In the genomic region with DNA sequence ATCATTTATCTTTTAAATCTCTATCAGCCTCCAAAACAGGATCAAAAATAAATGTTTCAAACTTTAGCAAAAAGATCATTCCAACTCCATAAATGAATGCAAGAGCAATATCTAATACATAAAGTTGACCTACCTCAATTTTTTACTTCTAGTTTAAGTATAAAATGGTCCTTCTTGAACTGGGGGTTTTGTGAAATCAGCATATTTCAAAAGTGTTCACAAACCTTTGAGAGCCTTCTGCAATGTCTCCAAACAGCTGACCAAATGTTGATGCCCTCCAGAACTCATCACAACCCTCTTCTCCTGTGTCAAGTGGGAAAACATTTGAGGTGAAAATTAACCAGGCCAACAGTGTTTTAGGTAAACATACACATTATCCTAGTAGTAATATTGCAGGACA, we compare ENCODE assay signal across 34 cellular contexts.
"Had no signal": no experiment of that assay in that cellular context is flagged by ENCODE, and none has a peak within 500 bp of the region (broad histone marks: within the 10 kb centered on the region; RNA-seq: fewer than 3 reads in every experiment).

No MANE protein-coding gene starts in this region.

- H3K27ac ChIP-seq: adrenal gland, body of pancreas, brain microvascular endothelial cell, breast epithelium, VCaP had no signal

- H3K27ac Mint-ChIP-seq: activated B cell treated with CpG ODN at 0.5 μM for 24 hours; activated CD4-positive, alpha-beta memory T cell treated with anti-CD3 and anti-CD28 coated beads for 36 hours; activated CD4-positive, alpha-beta T cell treated with anti-CD3 and anti-CD28 coated beads, Interleukin-2, amount 10 ng/mL, durations not matched to agents 24 days and 14 days; activated CD8-positive, alpha-beta T cell treated with anti-CD3 and anti-CD28 coated beads for 36 hours; activated naive CD4-positive, alpha-beta T cell treated with anti-CD3 and anti-CD28 coated beads for 36 hours; activated naive CD4-positive, alpha-beta T cell treated with anti-CD3 and anti-CD28 coated beads, Interleukin-2, amount 50 U/mL, for 72 hours; activated naive CD8-positive, alpha-beta T cell treated with anti-CD3 and anti-CD28 coated beads for 36 hours; activated T-helper 1 cell treated with anti-CD3 and anti-CD28 coated beads, Interleukin-12 subunit alpha, Interleukin-12 subunit beta, Interleukin-2, Interleukin-4 antibody, amounts not matched to agents 30 ng/mL and 10 ng/mL and 1 ng/mL, durations not matched to agents 14 hours and 24 hours and 36 hours; activated T-helper 2 cell treated with anti-CD3 and anti-CD28 coated beads, Interferon-gamma antibody, Interleukin-2, Interleukin-4, amounts not matched to agents 10 μg/mL and 5 μg/mL and 100 μg/mL, durations not matched to agents 14 hours and 24 hours and 36 hours; T-cell; T-helper 2 cell treated with Interferon-gamma antibody and Interleukin-4, amounts not matched to agents 5 μg/mL and 100 μg/mL, for 36 hours had no signal

- FAIRE-seq: astrocyte, TTC549 had no signal

- DNase-seq: activated B cell treated with CpG ODN at 0.5 μM for 24 hours; activated CD4-positive, alpha-beta memory T cell treated with anti-CD3 and anti-CD28 coated beads for 36 hours; activated CD4-positive, alpha-beta T cell treated with anti-CD3 and anti-CD28 coated beads for 4 hours; activated CD4-positive, alpha-beta T cell treated with anti-CD3 and anti-CD28 coated beads, Interleukin-2, amount 10 ng/mL, durations not matched to agents 24 days and 14 days; activated CD4-positive, alpha-beta T cell treated with anti-CD3 and anti-CD28 coated beads, Interleukin-2, amount 50 U/mL, for 1 hour; activated CD4-positive, alpha-beta T cell treated with anti-CD3 and anti-CD28 coated beads, Interleukin-2, amount 50 U/mL, for 4 hours; activated CD4-positive, CD25-positive, alpha-beta regulatory T cell treated with anti-CD3 and anti-CD28 coated beads, Interleukin-2, amount 50 U/mL, for 72 hours; activated CD8-positive, alpha-beta memory T cell treated with anti-CD3 and anti-CD28 coated beads, Interleukin-2, amount 50 U/mL, for 4 hours; activated CD8-positive, alpha-beta T cell treated with anti-CD3 and anti-CD28 coated beads for 36 hours; activated effector memory CD4-positive, alpha-beta T cell treated with Interleukin-2 at 50 U/mL for 16 hours; activated gamma-delta T cell treated with Interleukin-2 at 50 U/mL for 16 hours; activated naive CD4-positive, alpha-beta T cell; activated naive CD4-positive, alpha-beta T cell treated with anti-CD3 and anti-CD28 coated beads for 36 hours; activated naive CD4-positive, alpha-beta T cell treated with anti-CD3 and anti-CD28 coated beads, Interleukin-2, amount 50 U/mL, for 16 hours; activated naive CD8-positive, alpha-beta T cell treated with anti-CD3 and anti-CD28 coated beads for 36 hours; activated T-cell treated with anti-CD3 and anti-CD28 coated beads for 4 hours; activated T-cell treated with anti-CD3 and anti-CD28 coated beads, Interleukin-2, amount 50 U/mL, for 1 hour; activated T-cell treated with anti-CD3 and anti-CD28 coated beads, Interleukin-2, amount 50 U/mL, for 48 hours; amniotic stem cell; body of pancreas; brain microvascular endothelial cell; central memory CD4-positive, alpha-beta T cell; T-cell; T-helper 2 cell; T-helper 9 cell had no signal

- H3K27me3 Mint-ChIP-seq: activated B cell treated with CpG ODN at 0.5 μM for 24 hours; activated CD4-positive, alpha-beta memory T cell treated with anti-CD3 and anti-CD28 coated beads for 36 hours; activated CD4-positive, alpha-beta T cell treated with anti-CD3 and anti-CD28 coated beads, Interleukin-2, amount 10 ng/mL, durations not matched to agents 24 days and 14 days; activated CD8-positive, alpha-beta T cell treated with anti-CD3 and anti-CD28 coated beads for 36 hours; activated naive CD8-positive, alpha-beta T cell treated with anti-CD3 and anti-CD28 coated beads for 36 hours; T-cell had no signal

- H3K27me3 ChIP-seq: adrenal gland, body of pancreas, brain microvascular endothelial cell, breast epithelium had no signal

- H3K9me3 ChIP-seq: adrenal gland, body of pancreas, breast epithelium had no signal

- H3K4me1 ChIP-seq: adrenal gland, body of pancreas, breast epithelium had no signal

- H3K4me3 Mint-ChIP-seq: activated B cell treated with CpG ODN at 0.5 μM for 24 hours; activated CD4-positive, alpha-beta memory T cell treated with anti-CD3 and anti-CD28 coated beads for 36 hours; activated CD4-positive, alpha-beta T cell treated with anti-CD3 and anti-CD28 coated beads, Interleukin-2, amount 10 ng/mL, durations not matched to agents 24 days and 14 days; activated CD8-positive, alpha-beta T cell treated with anti-CD3 and anti-CD28 coated beads for 36 hours; activated naive CD4-positive, alpha-beta T cell treated with anti-CD3 and anti-CD28 coated beads for 36 hours; activated naive CD8-positive, alpha-beta T cell treated with anti-CD3 and anti-CD28 coated beads for 36 hours; activated T-helper 1 cell treated with anti-CD3 and anti-CD28 coated beads, Interleukin-12 subunit alpha, Interleukin-12 subunit beta, Interleukin-2, Interleukin-4 antibody, amounts not matched to agents 30 ng/mL and 10 ng/mL and 1 ng/mL, durations not matched to agents 14 hours and 24 hours and 36 hours; T-cell; T-helper 2 cell treated with Interferon-gamma antibody and Interleukin-4, amounts not matched to agents 5 μg/mL and 100 μg/mL, for 36 hours had no signal

- H3K4me3 ChIP-seq: adrenal gland, body of pancreas, breast epithelium had no signal

- ATAC-seq: activated CD8-positive, alpha-beta T cell treated with anti-CD3 and anti-CD28 coated beads for 36 hours; activated naive CD4-positive, alpha-beta T cell treated with anti-CD3 and anti-CD28 coated beads, Interleukin-2, amount 50 U/mL, for 72 hours; body of pancreas; T-cell had no signal

- H3K36me3 ChIP-seq: breast epithelium had no signal

- H3K9me3 Mint-ChIP-seq: activated B cell treated with CpG ODN at 0.5 μM for 24 hours; activated CD4-positive, alpha-beta memory T cell treated with anti-CD3 and anti-CD28 coated beads for 36 hours; activated CD4-positive, alpha-beta T cell treated with anti-CD3 and anti-CD28 coated beads, Interleukin-2, amount 10 ng/mL, durations not matched to agents 24 days and 14 days; activated CD8-positive, alpha-beta T cell treated with anti-CD3 and anti-CD28 coated beads for 36 hours; activated naive CD4-positive, alpha-beta T cell treated with anti-CD3 and anti-CD28 coated beads for 36 hours; activated naive CD4-positive, alpha-beta T cell treated with anti-CD3 and anti-CD28 coated beads, Interleukin-2, amount 50 U/mL, for 72 hours; activated naive CD8-positive, alpha-beta T cell treated with anti-CD3 and anti-CD28 coated beads for 36 hours; activated T-helper 1 cell treated with anti-CD3 and anti-CD28 coated beads, Interleukin-12 subunit alpha, Interleukin-12 subunit beta, Interleukin-2, Interleukin-4 antibody, amounts not matched to agents 30 ng/mL and 10 ng/mL and 1 ng/mL, durations not matched to agents 14 hours and 24 hours and 36 hours; activated T-helper 2 cell treated with anti-CD3 and anti-CD28 coated beads, Interferon-gamma antibody, Interleukin-2, Interleukin-4, amounts not matched to agents 10 μg/mL and 5 μg/mL and 100 μg/mL, durations not matched to agents 14 hours and 24 hours and 36 hours; T-cell; T-helper 2 cell treated with Interferon-gamma antibody and Interleukin-4, amounts not matched to agents 5 μg/mL and 100 μg/mL, for 36 hours had no signal
